Comparison of ENCODE assay signal across 8 cellular contexts in genomic region chr1:43367904-43368645, GRCh38. TPM values are rescaled to one million over a fixed set of nuclear protein-coding genes. Genes with fewer than 3 reads are reported as not detected.
DNase-seq lines count a peak whose midpoint lies in the region; ATAC-seq and TF ChIP-seq lines count a peak whose summit lies in the region.

Gene ELOVL1 (minus strand): TSS chr1:43368011. CDS start chr1:43365609, 2,402 bp downstream.

- peaks cover 24% of the 10 kb centered on the region for H3K36me3 ChIP-seq in muscle layer of colon (ENCODE audit: insufficient read depth, low read length)

- H3K4me3 ChIP-seq in Jurkat, Clone E6-1 (ENCODE audit: low read length): peak within 1 kb of the TSS; percentile 81
- peak within 1 kb of the TSS; percentile 79 to 81 for H3K4me3 ChIP-seq in muscle layer of colon (ENCODE audit: low read depth in 1 of 2, low read length in 2 of 2)

- peak within 1 kb of the TSS; percentile 80 for H3K9ac ChIP-seq in muscle layer of colon (ENCODE audit: low read length)

- H3K27ac ChIP-seq in muscle layer of colon (ENCODE audit: low read depth, low read length): peak within 1 kb of the TSS; percentile 89

- no peaks in the 10 kb centered on the region for H3K9me3 ChIP-seq in muscle layer of colon (ENCODE audit: low read length)

- H3K4me1 ChIP-seq in muscle layer of colon (ENCODE audit: insufficient read depth, low read length): peaks cover 11% of the 10 kb centered on the region

- peak; percentile 61 for TF ChIP-seq POLR2A in erythroblast (IDR thresholded peaks at IDR 0.05; ENCODE audit: low read length)

- no peaks in the 10 kb centered on the region for H3K27me3 ChIP-seq in muscle layer of colon (ENCODE audit: control insufficient read depth in 1 of 2, insufficient read depth in 2 of 2, low read length in 2 of 2)

- DNase-seq in DMS114 treated with DMSO at 0.1 percent for 48 hours (lab: John Stamatoyannopoulos, UW; ENCODE audit: unreplicated experiment): peak; percentile 74
- peak; percentile 61 for DNase-seq in Jurkat, Clone E6-1 (ENCODE audit: low read depth, low spot score)
- DNase-seq in OCI-M2 (lab: John Stamatoyannopoulos, UW; ENCODE audit: unreplicated experiment): peak; percentile 34
- DNase-seq in activated T-cell treated with anti-CD3 and anti-CD28 coated beads for 48 hours (ENCODE audit: low read depth): peak; percentile 92
- peak; percentile 91 to 93 for DNase-seq in erythroblast (lab: John Stamatoyannopoulos, UW)
- DNase-seq in stimulated activated CD8-positive, alpha-beta memory T cell treated with anti-CD3 and anti-CD28 coated beads, Interleukin-7, amount 100 ng/mL, for 24 hours (ENCODE audit: low read depth): peak; percentile 81

- peak; percentile 71 for ATAC-seq in GM21528 (IDR thresholded peaks at IDR 0.05; ENCODE audit: low FRiP score, unreplicated experiment)

RNA-seq across cellular contexts. Expression of gene ELOVL1, which starts in this region (rescaled TPM):
- 57.0 TPM for polyA plus RNA-seq in Jurkat, Clone E6-1 (2012; ENCODE audit: insufficient read depth, insufficient read length)

Comparison
In these comparisons a context has a peak if more than half of its experiments do, and no peak if none do; other contexts are left out.
1. Peak in every context shown above with its lines: DNase-seq, ATAC-seq, H3K4me3 ChIP-seq and H3K27ac ChIP-seq.
2. DNase-seq: peak in every context shown above with its lines; median percentile 92 in activated T-cell treated with anti-CD3 and anti-CD28 coated beads for 48 hours; 92 in erythroblast; 81 in stimulated activated CD8-positive, alpha-beta memory T cell treated with anti-CD3 and anti-CD28 coated beads, Interleukin-7, amount 100 ng/mL, for 24 hours; 74 in DMS114 treated with DMSO at 0.1 percent for 48 hours; 61 in Jurkat, Clone E6-1; 34 in OCI-M2.